In the genomic region with DNA sequence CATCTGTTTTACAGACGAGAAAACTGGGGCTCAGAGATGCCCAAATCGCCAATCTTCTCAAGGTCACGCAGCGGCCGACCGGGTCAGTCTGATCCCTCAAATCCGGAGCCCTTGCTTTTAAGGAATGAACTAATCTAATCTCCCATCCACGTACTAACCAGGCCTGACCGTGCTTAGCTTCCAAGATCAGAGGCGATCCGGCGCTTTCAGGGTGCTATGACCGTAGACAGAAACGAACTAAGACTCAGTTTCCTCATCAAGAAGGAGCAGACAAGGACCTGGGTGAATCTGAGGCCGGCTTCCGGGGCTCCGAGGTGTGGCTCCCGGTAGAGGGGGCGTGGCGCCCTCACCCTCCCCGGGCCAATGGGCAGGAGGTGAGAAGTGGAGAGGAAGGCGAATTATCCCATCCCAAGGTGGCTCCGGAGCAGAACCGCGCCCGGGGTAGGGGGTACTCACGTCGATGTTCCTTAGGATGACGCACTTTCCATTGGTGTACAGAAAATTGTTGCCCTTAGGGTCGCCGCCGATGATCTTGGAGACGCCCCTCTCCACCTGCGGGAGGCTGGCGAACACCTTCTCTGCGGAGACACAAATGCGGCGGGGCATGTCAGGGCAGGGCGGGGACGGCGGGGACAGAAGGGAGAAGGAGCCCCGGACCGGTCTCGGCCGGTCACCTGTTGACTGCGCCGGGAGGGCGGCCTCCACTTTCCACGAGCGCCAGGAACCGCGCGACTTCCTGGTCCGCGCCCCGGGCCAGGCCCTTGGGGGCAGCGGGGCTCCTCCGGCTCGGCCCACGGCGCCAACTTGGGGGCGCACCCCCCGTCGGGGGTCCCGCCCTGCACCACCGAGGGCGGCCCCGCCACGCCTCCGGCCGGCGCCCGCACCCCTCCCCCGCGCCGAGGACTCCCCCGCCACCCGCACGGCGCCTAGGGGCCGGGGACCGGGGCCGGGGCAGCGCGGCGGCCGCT, we compare ENCODE assay signal across 8 cellular contexts. TPM values are rescaled to one million over a fixed set of nuclear protein-coding genes. Genes with fewer than 3 reads are reported as not detected.
A peak's percentile ranks its signal among the peaks of the same experiment; 100 is the strongest.
DNase-seq lines count a peak whose midpoint lies in the region; ATAC-seq and TF ChIP-seq lines count a peak whose summit lies in the region.

No MANE protein-coding gene starts in this region.

- TF ChIP-seq CTCF in WERI-Rb-1 (IDR thresholded peaks at IDR 0.05; ENCODE audit: low read depth, low read length) (no peak), cardiac fibroblast (IDR thresholded peaks at IDR 0.05; ENCODE audit: low read depth, low read length) (no peak), left lung (IDR thresholded peaks at IDR 0.05) (no peak)

- no peaks in the 10 kb centered on the region for H3K9me3 ChIP-seq in ES-I3 (ENCODE audit: control insufficient read depth, insufficient read depth, low read length)
- no peaks in the 10 kb centered on the region for H3K9me3 ChIP-seq in WERI-Rb-1 (ENCODE audit: severe bottlenecking)
- no peaks in the 10 kb centered on the region for H3K9me3 ChIP-seq in left lung

- peaks cover 30% of the 10 kb centered on the region for H3K4me1 ChIP-seq in ES-I3 (ENCODE audit: insufficient read depth, low read length)
- H3K4me1 ChIP-seq in left lung = peaks cover 16 to 60% of the 10 kb centered on the region in 2 donors

- ATAC-seq in GM21529 (IDR thresholded peaks at IDR 0.05; ENCODE audit: unreplicated experiment) (peak; percentile 39), left lung (peak; percentile 34)

- H3K9ac ChIP-seq in ES-I3 (ENCODE audit: low read depth, low read length) = peak overlapping the region; percentile 46

- H3K36me3 ChIP-seq in ES-I3 (ENCODE audit: insufficient read depth, low read length) (peaks cover 36% of the 10 kb centered on the region), WERI-Rb-1 (peaks cover 49% of the 10 kb centered on the region), left lung (peaks cover 0 to 45% of the 10 kb centered on the region in 2 donors)

- DNase-seq in HuH-7.5 (ENCODE audit: low spot score) (peak; percentile 79), WERI-Rb-1 (peak; percentile 78), cardiac fibroblast (ENCODE audit: low read depth in 2 of 2) (peak; percentile 46 to 49), left lung (peak; percentile 65 to 93), COR-L47 (lab: John Stamatoyannopoulos, UW) (no peak)
- DNase-seq in stimulated activated CD4-positive, alpha-beta T cell treated with anti-CD3 and anti-CD28 coated beads, TNF-alpha, amount 100 ng/mL, for 4 hours (ENCODE audit: low read depth in 3 of 3) = peak in 2 of 3 experiments; percentile 51 to 59

- intact Hi-C loops in left lung (cut with DNase I) = no loop called here

- H3K27ac ChIP-seq in WERI-Rb-1 = peak overlapping the region; percentile 92
- peak overlapping the region; percentile 98 to 99 for H3K27ac ChIP-seq in left lung

- no peaks in the 10 kb centered on the region for H3K27me3 ChIP-seq in WERI-Rb-1 (ENCODE audit: insufficient read depth, low read depth, severe bottlenecking)
- H3K27me3 ChIP-seq in left lung = no peaks in the 10 kb centered on the region

- H3K4me3 ChIP-seq in WERI-Rb-1 (ENCODE audit: low read depth, low read length) (peak overlapping the region; percentile 70), cardiac fibroblast (replicated peaks in 1 of 2; ENCODE audit: low read depth in 2 of 2, low read length in 2 of 2) (peak overlapping the region; percentile 86 to 89), left lung (peak overlapping the region; percentile 63 to 97)

RNA-seq across cellular contexts. Expression of a gene that starts 0.7 kb away (rescaled TPM):
- 100 to 1,000 TPM; 215 to 303 TPM for total RNA-seq in left lung
